1 cellular context compared by ENCODE assay signal in genomic region chr1:156382561-156382960, GRCh38.
TF ChIP-seq lines count a peak whose summit lies in the region.

No MANE protein-coding gene starts in this region.

TF ChIP-seq in HepG2, 621 proteins besides CTCF, POLR2A, EP300 and RAD21:
- TF ChIP-seq GTF2F1 (IDR thresholded peaks at IDR 0.05; ENCODE audit: low read length) (no peak), U2AF1 (optimal IDR thresholded peaks at IDR 0.05; ENCODE audit: low read depth, low read length) (no peak), NFE2L1 (CRISPR knock-in tag; IDR thresholded peaks at IDR 0.05; ENCODE audit: borderline replicate concordance) (no peak), ZNF501 (CRISPR knock-in tag; IDR thresholded peaks at IDR 0.05) (0 out of 2 replicates have a peak, but pooled peaks have one; percentile 43), ZMYM3 (CRISPR knock-in tag; IDR thresholded peaks at IDR 0.05) (no peak), RBFOX2 (IDR thresholded peaks at IDR 0.05; ENCODE audit: low read depth, low read length) (peak; percentile 35; the same call in 1 of the 2 replicates), TFAP4 (IDR thresholded peaks at IDR 0.05; ENCODE audit: borderline replicate concordance, low read depth) (no peak), ZNF468 (CRISPR knock-in tag; IDR thresholded peaks at IDR 0.05) (no peak), HMGA1 (CRISPR knock-in tag; conservative IDR thresholded peaks at IDR 0.05) (no peak), NR0B2 (CRISPR knock-in tag; IDR thresholded peaks at IDR 0.05) (no peak), FOXP1 (IDR thresholded peaks at IDR 0.05) (no peak), FOXP1 (CRISPR knock-in tag; IDR thresholded peaks at IDR 0.05) (no peak), MTF2 (CRISPR knock-in tag; IDR thresholded peaks at IDR 0.05; ENCODE audit: borderline replicate concordance) (no peak), RBM22 (optimal IDR thresholded peaks at IDR 0.05; ENCODE audit: low read length) (peak; percentile 62)
- TF ChIP-seq, protein P1, sequence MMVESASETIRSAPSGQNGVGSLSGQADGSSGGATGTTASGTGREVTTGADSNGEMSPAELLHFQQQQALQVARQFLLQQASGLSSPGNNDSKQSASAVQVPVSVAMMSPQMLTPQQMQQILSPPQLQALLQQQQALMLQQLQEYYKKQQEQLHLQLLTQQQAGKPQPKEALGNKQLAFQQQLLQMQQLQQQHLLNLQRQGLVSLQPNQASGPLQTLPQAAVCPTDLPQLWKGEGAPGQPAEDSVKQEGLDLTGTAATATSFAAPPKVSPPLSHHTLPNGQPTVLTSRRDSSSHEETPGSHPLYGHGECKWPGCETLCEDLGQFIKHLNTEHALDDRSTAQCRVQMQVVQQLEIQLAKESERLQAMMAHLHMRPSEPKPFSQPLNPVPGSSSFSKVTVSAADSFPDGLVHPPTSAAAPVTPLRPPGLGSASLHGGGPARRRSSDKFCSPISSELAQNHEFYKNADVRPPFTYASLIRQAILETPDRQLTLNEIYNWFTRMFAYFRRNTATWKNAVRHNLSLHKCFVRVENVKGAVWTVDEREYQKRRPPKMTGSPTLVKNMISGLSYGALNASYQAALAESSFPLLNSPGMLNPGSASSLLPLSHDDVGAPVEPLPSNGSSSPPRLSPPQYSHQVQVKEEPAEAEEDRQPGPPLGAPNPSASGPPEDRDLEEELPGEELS (CRISPR knock-in tag; IDR thresholded peaks at IDR 0.05), result no peak
- TF ChIP-seq, protein P2, sequence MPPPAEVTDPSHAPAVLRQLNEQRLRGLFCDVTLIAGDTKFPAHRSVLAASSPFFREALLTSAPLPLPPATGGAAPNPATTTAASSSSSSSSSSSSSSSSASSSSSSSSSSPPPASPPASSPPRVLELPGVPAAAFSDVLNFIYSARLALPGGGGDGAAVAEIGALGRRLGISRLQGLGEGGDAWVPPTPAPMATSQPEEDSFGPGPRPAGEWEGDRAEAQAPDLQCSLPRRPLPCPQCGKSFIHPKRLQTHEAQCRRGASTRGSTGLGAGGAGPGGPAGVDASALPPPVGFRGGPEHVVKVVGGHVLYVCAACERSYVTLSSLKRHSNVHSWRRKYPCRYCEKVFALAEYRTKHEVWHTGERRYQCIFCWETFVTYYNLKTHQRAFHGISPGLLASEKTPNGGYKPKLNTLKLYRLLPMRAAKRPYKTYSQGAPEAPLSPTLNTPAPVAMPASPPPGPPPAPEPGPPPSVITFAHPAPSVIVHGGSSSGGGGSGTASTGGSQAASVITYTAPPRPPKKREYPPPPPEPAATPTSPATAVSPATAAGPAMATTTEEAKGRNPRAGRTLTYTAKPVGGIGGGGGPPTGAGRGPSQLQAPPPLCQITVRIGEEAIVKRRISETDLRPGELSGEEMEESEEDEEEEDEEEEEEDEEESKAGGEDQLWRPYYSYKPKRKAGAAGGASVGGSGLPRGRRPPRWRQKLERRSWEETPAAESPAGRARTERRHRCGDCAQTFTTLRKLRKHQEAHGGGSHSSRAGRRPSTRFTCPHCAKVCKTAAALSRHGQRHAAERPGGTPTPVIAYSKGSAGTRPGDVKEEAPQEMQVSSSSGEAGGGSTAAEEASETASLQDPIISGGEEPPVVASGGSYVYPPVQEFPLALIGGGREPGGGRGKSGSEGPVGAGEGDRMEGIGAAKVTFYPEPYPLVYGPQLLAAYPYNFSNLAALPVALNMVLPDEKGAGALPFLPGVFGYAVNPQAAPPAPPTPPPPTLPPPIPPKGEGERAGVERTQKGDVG (CRISPR knock-in tag; IDR thresholded peaks at IDR 0.05; ENCODE audit: borderline replicate concordance), result no peak
- TF ChIP-seq, protein P3, sequence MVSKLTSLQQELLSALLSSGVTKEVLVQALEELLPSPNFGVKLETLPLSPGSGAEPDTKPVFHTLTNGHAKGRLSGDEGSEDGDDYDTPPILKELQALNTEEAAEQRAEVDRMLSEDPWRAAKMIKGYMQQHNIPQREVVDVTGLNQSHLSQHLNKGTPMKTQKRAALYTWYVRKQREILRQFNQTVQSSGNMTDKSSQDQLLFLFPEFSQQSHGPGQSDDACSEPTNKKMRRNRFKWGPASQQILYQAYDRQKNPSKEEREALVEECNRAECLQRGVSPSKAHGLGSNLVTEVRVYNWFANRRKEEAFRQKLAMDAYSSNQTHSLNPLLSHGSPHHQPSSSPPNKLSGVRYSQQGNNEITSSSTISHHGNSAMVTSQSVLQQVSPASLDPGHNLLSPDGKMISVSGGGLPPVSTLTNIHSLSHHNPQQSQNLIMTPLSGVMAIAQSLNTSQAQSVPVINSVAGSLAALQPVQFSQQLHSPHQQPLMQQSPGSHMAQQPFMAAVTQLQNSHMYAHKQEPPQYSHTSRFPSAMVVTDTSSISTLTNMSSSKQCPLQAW (CRISPR knock-in tag; IDR thresholded peaks at IDR 0.05), result peak; percentile 37; the same call in 1 of the 2 replicates
- TF ChIP-seq, protein P4, sequence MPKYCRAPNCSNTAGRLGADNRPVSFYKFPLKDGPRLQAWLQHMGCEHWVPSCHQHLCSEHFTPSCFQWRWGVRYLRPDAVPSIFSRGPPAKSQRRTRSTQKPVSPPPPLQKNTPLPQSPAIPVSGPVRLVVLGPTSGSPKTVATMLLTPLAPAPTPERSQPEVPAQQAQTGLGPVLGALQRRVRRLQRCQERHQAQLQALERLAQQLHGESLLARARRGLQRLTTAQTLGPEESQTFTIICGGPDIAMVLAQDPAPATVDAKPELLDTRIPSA (CRISPR knock-in tag; IDR thresholded peaks at IDR 0.05; ENCODE audit: borderline replicate concordance), result 0 out of 2 replicates have a peak, but pooled peaks have one; percentile 32
